Comparison of ENCODE assay signal across 9 cellular contexts in genomic region chr22:43343262-43343988, GRCh38. TPM values are rescaled to one million over a fixed set of nuclear protein-coding genes. Genes with fewer than 3 reads are reported as not detected.
DNase-seq lines count a peak whose midpoint lies in the region; ATAC-seq, FAIRE-seq and TF ChIP-seq lines count a peak whose summit lies in the region.
"Had no signal": no experiment of that assay in that cellular context is flagged by ENCODE, and none has a peak within 500 bp of the region (broad histone marks: within the 10 kb centered on the region; RNA-seq: fewer than 3 reads in every experiment).

Gene SCUBE1 (minus strand): TSS chr22:43343372. CDS start chr22:43343261, 111 bp downstream.

- peaks cover 69% of the 10 kb centered on the region for H3K27me3 ChIP-seq in HUES6 (ENCODE audit: control insufficient read depth, insufficient read depth, low read length)
- H3K27me3 ChIP-seq in body of pancreas: peaks cover 0 to 4% of the 10 kb centered on the region in 2 donors

- FAIRE-seq in kidney (lab: Jason Lieb, UNC): no peak
- FAIRE-seq: G401.6 had no signal

- TF ChIP-seq CTCF in body of pancreas (IDR thresholded peaks at IDR 0.05) (no peak), kidney (IDR thresholded peaks at IDR 0.05; ENCODE audit: borderline replicate concordance, extremely low read depth, insufficient read depth) (no peak)

- no peaks in the 10 kb centered on the region for H3K36me3 Mint-ChIP-seq in T-helper 1 cell treated with Interleukin-12 subunit alpha and Interleukin-12 subunit beta and Interleukin-4 antibody, amounts not matched to agents 30 μg/mL and 1 μg/mL, for 36 hours (ENCODE audit: low read depth)

- H3K36me3 ChIP-seq in HUES6 (ENCODE audit: control insufficient read depth, insufficient read depth, low read length): no peaks in the 10 kb centered on the region
- H3K36me3 ChIP-seq in body of pancreas (replicated peaks in 1 of 2; ENCODE audit: insufficient read depth in 1 of 2, low read depth in 2 of 2): no peaks in the 10 kb centered on the region
- no peaks in the 10 kb centered on the region for H3K36me3 ChIP-seq in kidney (ENCODE audit: control insufficient read depth in 1 of 2, insufficient read depth in 2 of 2, low read length in 2 of 2)

- H3K9me3 Mint-ChIP-seq in T-helper 1 cell treated with Interleukin-12 subunit alpha and Interleukin-12 subunit beta and Interleukin-4 antibody, amounts not matched to agents 30 μg/mL and 1 μg/mL, for 36 hours: no peaks in the 10 kb centered on the region

- no peak for TF ChIP-seq POLR2A in body of pancreas (IDR thresholded peaks at IDR 0.05)

- WGBS in body of pancreas, 2 donors: 8 to 11% methylated on average over 13 to 41 of the region's 87 CpGs

- no peak within 1 kb of the TSS for H3K4me3 Mint-ChIP-seq in T-helper 1 cell treated with Interleukin-12 subunit alpha and Interleukin-12 subunit beta and Interleukin-4 antibody, amounts not matched to agents 30 μg/mL and 1 μg/mL, for 36 hours

- H3K4me1 ChIP-seq in HUES6 (ENCODE audit: control insufficient read depth, insufficient read depth, low read length) (peaks cover 5% of the 10 kb centered on the region; the same call in 1 of the 2 replicates), body of pancreas (peaks cover 4% of the 10 kb centered on the region), kidney (ENCODE audit: control insufficient read depth in 1 of 2, insufficient read depth in 1 of 2, low read depth in 1 of 2, low read length in 2 of 2) (peaks cover 0 to 2% of the 10 kb centered on the region in 2 donors)

- H3K27me3 Mint-ChIP-seq in T-helper 1 cell treated with Interleukin-12 subunit alpha and Interleukin-12 subunit beta and Interleukin-4 antibody, amounts not matched to agents 30 μg/mL and 1 μg/mL, for 36 hours (ENCODE audit: low read depth): peaks cover 41% of the 10 kb centered on the region

- peak within 1 kb of the TSS; percentile 59 for H3K4me3 ChIP-seq in HUES6 (ENCODE audit: low read depth, low read length)
- H3K4me3 ChIP-seq in body of pancreas: no peak within 1 kb of the TSS
- H3K4me3 ChIP-seq in kidney (ENCODE audit: low read length in 2 of 2): no peak within 1 kb of the TSS

- H3K9ac ChIP-seq in HUES6 (ENCODE audit: low read length) (no peak within 1 kb of the TSS), kidney (ENCODE audit: low read length in 2 of 2) (no peak within 1 kb of the TSS)

- H3K9me3 ChIP-seq in HUES6 (ENCODE audit: control insufficient read depth, insufficient read depth, low read depth, low read length) (no peaks in the 10 kb centered on the region), body of pancreas (no peaks in the 10 kb centered on the region), kidney (ENCODE audit: control insufficient read depth in 1 of 2, low read length in 2 of 2) (no peaks in the 10 kb centered on the region)

- intact Hi-C loops in body of pancreas (cut with DNase I) (no loop called here), kidney (cut with DNase I) (no loop called here)

- ATAC-seq in body of pancreas (peak; percentile 72), GM21737 (IDR thresholded peaks at IDR 0.05; ENCODE audit: unreplicated experiment) (no peak), HG03108 (IDR thresholded peaks at IDR 0.05; ENCODE audit: unreplicated experiment) (no peak)

- no peak within 1 kb of the TSS for H3K27ac ChIP-seq in HUES6 (ENCODE audit: low read depth, low read length)
- no peak within 1 kb of the TSS for H3K27ac ChIP-seq in body of pancreas
- no peak within 1 kb of the TSS for H3K27ac ChIP-seq in kidney (ENCODE audit: low read depth in 2 of 2, low read length in 2 of 2)

- H3K4me1 Mint-ChIP-seq in T-helper 1 cell treated with Interleukin-12 subunit alpha and Interleukin-12 subunit beta and Interleukin-4 antibody, amounts not matched to agents 30 μg/mL and 1 μg/mL, for 36 hours (ENCODE audit: low read depth): peaks cover 19% of the 10 kb centered on the region

- DNase-seq in AG08395 (ENCODE audit: low spot score): peak; percentile 87
- peak; percentile 46 to 67 (median 54) for DNase-seq in body of pancreas
- DNase-seq in kidney: peak; percentile 87
- peak; percentile 17 to 54 (median 23) for DNase-seq in stimulated activated CD4-positive, alpha-beta T cell treated with anti-CD3 and anti-CD28 coated beads, TNF-alpha, amount 100 ng/mL, for 24 hours (ENCODE audit: low read depth in 3 of 3)

- H3K27ac Mint-ChIP-seq in T-helper 1 cell treated with Interleukin-12 subunit alpha and Interleukin-12 subunit beta and Interleukin-4 antibody, amounts not matched to agents 30 μg/mL and 1 μg/mL, for 36 hours: peak within 1 kb of the TSS; percentile 1

RNA-seq across cellular contexts. Expression of gene SCUBE1, which starts in this region (rescaled TPM):
- total RNA-seq in body of pancreas: under 1 TPM; under 0.01 to 0.26 TPM
- total RNA-seq in kidney: 7.1 TPM
- polyA plus RNA-seq in kidney (ENCODE audit: insufficient read depth, low read depth, low replicate concordance): 2.3 TPM

Comparison
In these comparisons a context has a peak if more than half of its experiments do, and no peak if none do; other contexts are left out.
1. Peak in DNase-seq and ATAC-seq in body of pancreas; RNA of the gene not detected or under 1 TPM.
2. DNase-seq: peak in every context shown above with its lines; median percentile 87 in AG08395; 87 in kidney; 54 in body of pancreas; 23 in stimulated activated CD4-positive, alpha-beta T cell treated with anti-CD3 and anti-CD28 coated beads, TNF-alpha, amount 100 ng/mL, for 24 hours.